Comparison of ENCODE assay signal across 1 cellular context in the genomic region with DNA sequence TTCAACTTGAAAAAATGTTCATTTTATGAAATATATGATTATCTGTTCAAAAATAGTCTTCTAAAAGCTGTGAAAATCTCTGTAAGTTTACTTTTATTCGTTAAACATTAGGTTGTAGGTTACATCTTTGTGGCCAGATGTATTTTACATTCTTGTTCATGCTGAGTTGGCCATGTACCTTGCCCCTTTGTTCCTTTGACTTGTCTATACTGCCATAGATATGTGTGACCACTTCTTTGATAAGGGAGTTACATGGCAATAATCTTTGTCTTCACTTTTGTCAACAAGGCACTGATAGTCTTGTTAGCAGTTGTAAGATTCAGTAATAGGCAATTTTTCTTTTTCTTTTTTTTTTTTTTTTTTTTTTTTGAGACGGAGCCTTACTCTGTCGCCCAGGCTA.
TF ChIP-seq lines count a peak whose summit lies in the region.

No MANE protein-coding gene starts in this region.

TF ChIP-seq in HepG2, 621 proteins besides CTCF, POLR2A, EP300 and RAD21:
- TF ChIP-seq ZNF24 (IDR thresholded peaks at IDR 0.05), result no peak
- TF ChIP-seq ZNF335 (CRISPR knock-in tag; IDR thresholded peaks at IDR 0.05), result no peak
- no peak for TF ChIP-seq THYN1 (CRISPR knock-in tag; IDR thresholded peaks at IDR 0.05; ENCODE audit: borderline replicate concordance, low read depth)
- no peak for TF ChIP-seq ZNF264 (CRISPR knock-in tag; IDR thresholded peaks at IDR 0.05)
